20 cellular contexts compared by ENCODE assay signal in genomic region chr11:114683007-114683406, GRCh38. TPM values are rescaled to one million over a fixed set of nuclear protein-coding genes. Genes with fewer than 3 reads are reported as not detected.
DNase-seq lines count a peak whose midpoint lies in the region; ATAC-seq and TF ChIP-seq lines count a peak whose summit lies in the region.
"Had no signal": no experiment of that assay in that cellular context is flagged by ENCODE, and none has a peak within 500 bp of the region (broad histone marks: within the 10 kb centered on the region; RNA-seq: fewer than 3 reads in every experiment).

No MANE protein-coding gene starts in this region.

- DNase-seq in MCF 10A (ENCODE audit: unreplicated experiment) (peak; percentile 5), breast epithelium (ENCODE audit: low spot score in 2 of 2) (no peak), OCI-M1 (lab: John Stamatoyannopoulos, UW) (peak; percentile 16), left kidney (ENCODE audit: low read depth, low spot score) (peak; percentile 22), substantia nigra (lab: John Stamatoyannopoulos, UW) (no peak), dermis blood vessel endothelial cell (no peak)
- DNase-seq in stimulated activated naive CD8-positive, alpha-beta T cell treated with anti-CD3 and anti-CD28 coated beads, Interleukin-15, Interleukin-2, amounts not matched to agents 100 U/mL and 50 U/mL, for 24 hours: no peak
- DNase-seq: CD4-positive, CD25-positive, alpha-beta regulatory T cell; DND-41; H9; KG1; NCI-H1105; NCI-H2081; NCI-H2171 treated with DMSO at 0.1 percent for 48 hours; NK-92 treated with Interleukin-12 subunit alpha and Interleukin-12 subunit beta, amount 100 ng/mL, for 24 hours had no signal

- intact Hi-C loops in MCF 10A (cut with micrococcal nuclease): no loop called here
- intact Hi-C loops in breast epithelium (cut with DNase I; ENCODE audit: low total_unique reads): no loop called here

- peaks cover 7% of the 10 kb centered on the region for H3K9me3 Mint-ChIP-seq in MCF 10A (ENCODE audit: unreplicated experiment)

- no peak overlapping the region for H3K4me3 Mint-ChIP-seq in MCF 10A (ENCODE audit: unreplicated experiment)
- H3K4me3 Mint-ChIP-seq: CD4-positive, CD25-positive, alpha-beta regulatory T cell; H9 had no signal

- no peaks in the 10 kb centered on the region for H3K36me3 Mint-ChIP-seq in MCF 10A (ENCODE audit: insufficient read depth, unreplicated experiment)
- H3K36me3 Mint-ChIP-seq: CD4-positive, CD25-positive, alpha-beta regulatory T cell had no signal

- H3K27me3 Mint-ChIP-seq in MCF 10A (ENCODE audit: insufficient read depth, unreplicated experiment): no peaks in the 10 kb centered on the region
- H3K27me3 Mint-ChIP-seq: CD4-positive, CD25-positive, alpha-beta regulatory T cell had no signal

- H3K9me3 ChIP-seq in breast epithelium: peaks cover 0 to 3% of the 10 kb centered on the region in 2 donors

- no peaks in the 10 kb centered on the region for H3K27me3 ChIP-seq in breast epithelium

- peaks cover 11% of the 10 kb centered on the region for H3K4me1 Mint-ChIP-seq in MCF 10A (ENCODE audit: insufficient read depth, unreplicated experiment)
- H3K4me1 Mint-ChIP-seq: H9 had no signal

- CTCF ChIA-PET in MCF 10A (lab: Yijun Ruan, JAX): no interaction called here

- no peaks in the 10 kb centered on the region for H3K36me3 ChIP-seq in breast epithelium

- no TSS peak for BruUV-seq in MCF 10A (replicated peaks; lab: Mats Ljungman, UMichigan)

- TF ChIP-seq POLR2A in breast epithelium (IDR thresholded peaks at IDR 0.05): no peak

- no peaks in the 10 kb centered on the region for H3K4me1 ChIP-seq in breast epithelium

- TF ChIP-seq CTCF in MCF 10A (IDR thresholded peaks at IDR 0.05; ENCODE audit: unreplicated experiment): no peak
- TF ChIP-seq CTCF in breast epithelium (IDR thresholded peaks at IDR 0.05): no peak

- ATAC-seq in stimulated activated naive CD8-positive, alpha-beta T cell treated with anti-CD3 and anti-CD28 coated beads, Interleukin-15, Interleukin-2, amounts not matched to agents 100 U/mL and 50 U/mL, for 24 hours: no peak
- ATAC-seq: Right ventricle myocardium inferior had no signal

- POLR2A ChIA-PET in MCF 10A (lab: Yijun Ruan, JAX): no interaction called here

- H3K4me3 ChIP-seq in breast epithelium: no peak overlapping the region

- H3K27ac Mint-ChIP-seq in MCF 10A (ENCODE audit: low read depth, unreplicated experiment): no peak overlapping the region
- H3K27ac Mint-ChIP-seq: CD4-positive, CD25-positive, alpha-beta regulatory T cell; H9 had no signal

- H3K27ac ChIP-seq in breast epithelium (no peak overlapping the region), substantia nigra (ENCODE audit: low read depth, low read length, poor library complexity, severe bottlenecking) (no peak overlapping the region)

RNA-seq across cellular contexts. Expression of gene NXPE2, which starts 4.7 kb away (rescaled TPM):
- total RNA-seq in MCF 10A (2022) (not detected in 2 replicates), breast epithelium (1 to 10 TPM in 1 of 3 donors, under 1 TPM in 1, not detected in 1; 0.80 to 1.8 TPM), dermis blood vessel endothelial cell (not detected in 2 replicates)
- total RNA-seq: A673; CD4-positive, CD25-positive, alpha-beta regulatory T cell; NCI-H460; SK-MEL-5; T-helper 1 cell treated with Interleukin-12 subunit alpha and Interleukin-12 subunit beta and Interleukin-4 antibody, amounts not matched to agents 30 ng/mL and 1 ng/mL, for 36 hours had no signal

Comparison
In these comparisons a context has a peak if more than half of its experiments do, and no peak if none do; other contexts are left out.
1. DNase-seq: peak in MCF 10A (single experiment), OCI-M1 (single experiment) and left kidney (single experiment); none in breast epithelium (0 of 2), substantia nigra (0 of 49), dermis blood vessel endothelial cell (single experiment) and stimulated activated naive CD8-positive, alpha-beta T cell treated with anti-CD3 and anti-CD28 coated beads, Interleukin-15, Interleukin-2, amounts not matched to agents 100 U/mL and 50 U/mL, for 24 hours (single experiment).